1 cellular context compared by ENCODE assay signal in the genomic region with DNA sequence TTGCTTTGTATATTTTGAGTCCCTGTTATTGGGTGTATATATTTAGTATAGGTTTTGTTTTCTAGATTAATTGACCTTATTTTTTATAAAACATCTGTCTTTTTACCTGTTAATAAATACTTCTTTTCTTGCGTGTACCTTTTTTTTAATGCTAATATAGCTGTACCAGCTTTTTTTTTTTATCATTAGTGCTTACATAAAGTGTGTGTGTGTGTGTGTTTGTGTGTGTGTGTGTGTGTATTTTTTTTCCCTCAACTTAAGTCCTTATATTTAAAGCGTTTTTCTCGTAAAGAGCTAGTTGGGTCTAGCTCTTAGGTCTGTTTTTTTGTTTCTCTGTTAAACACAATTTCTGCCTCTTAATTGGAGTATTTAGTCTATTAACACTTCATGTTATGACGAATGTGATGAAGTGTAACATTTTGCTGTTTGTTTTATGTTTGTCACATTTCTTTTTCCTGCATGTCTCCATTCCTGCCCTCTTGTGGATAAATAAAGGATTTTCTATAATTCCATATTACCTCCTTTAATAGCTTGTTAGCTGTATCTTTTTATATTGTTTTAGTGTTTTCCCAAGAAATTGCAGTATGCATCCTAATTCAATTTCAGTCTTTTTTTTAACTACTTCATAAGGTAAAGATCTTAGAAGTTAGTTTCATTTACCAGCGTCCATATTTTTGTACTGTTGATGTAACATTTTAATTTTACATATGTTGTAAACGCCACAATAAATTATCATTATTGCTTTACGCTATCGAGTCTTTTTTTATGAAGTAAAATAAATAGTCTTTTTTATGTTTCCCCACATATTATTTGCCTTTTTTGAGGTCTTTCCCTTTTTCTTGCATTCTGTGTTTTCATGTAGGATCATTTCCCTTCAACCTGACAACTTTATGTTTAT.
TF ChIP-seq lines count a peak whose summit lies in the region.

No MANE protein-coding gene starts in this region.

TF ChIP-seq in HepG2, 621 proteins besides CTCF, POLR2A, EP300 and RAD21:
- TF ChIP-seq ZNF646 (CRISPR knock-in tag; IDR thresholded peaks at IDR 0.05) (peak; percentile 40; the same call in 1 of the 2 replicates), FOXA1 (IDR thresholded peaks at IDR 0.05) (no peak), FOXA1 (CRISPR knock-in tag; IDR thresholded peaks at IDR 0.05) (0 out of 2 replicates have a peak, but pooled peaks have one; percentile 9), NCOA5 (CRISPR knock-in tag; IDR thresholded peaks at IDR 0.05) (no peak), ARID3A (IDR thresholded peaks at IDR 0.05; ENCODE audit: low read depth, low read length) (0 out of 2 replicates have a peak, but pooled peaks have one; percentile 51), ZXDC (CRISPR knock-in tag; IDR thresholded peaks at IDR 0.05) (no peak), STAG1 (CRISPR knock-in tag; IDR thresholded peaks at IDR 0.05) (peak; percentile 55), SMC3 (IDR thresholded peaks at IDR 0.05; ENCODE audit: low read length) (peak; percentile 59), ZNF232 (CRISPR knock-in tag; IDR thresholded peaks at IDR 0.05; ENCODE audit: borderline replicate concordance) (no peak)
